1 cellular context compared by ENCODE assay signal in genomic region chr9:136944519-136945332, GRCh38.
TF ChIP-seq lines count a peak whose summit lies in the region.

C8G (plus strand) TSS chr9:136945243; CDS start chr9:136945321, 78 bp downstream.
A gene with protein sequence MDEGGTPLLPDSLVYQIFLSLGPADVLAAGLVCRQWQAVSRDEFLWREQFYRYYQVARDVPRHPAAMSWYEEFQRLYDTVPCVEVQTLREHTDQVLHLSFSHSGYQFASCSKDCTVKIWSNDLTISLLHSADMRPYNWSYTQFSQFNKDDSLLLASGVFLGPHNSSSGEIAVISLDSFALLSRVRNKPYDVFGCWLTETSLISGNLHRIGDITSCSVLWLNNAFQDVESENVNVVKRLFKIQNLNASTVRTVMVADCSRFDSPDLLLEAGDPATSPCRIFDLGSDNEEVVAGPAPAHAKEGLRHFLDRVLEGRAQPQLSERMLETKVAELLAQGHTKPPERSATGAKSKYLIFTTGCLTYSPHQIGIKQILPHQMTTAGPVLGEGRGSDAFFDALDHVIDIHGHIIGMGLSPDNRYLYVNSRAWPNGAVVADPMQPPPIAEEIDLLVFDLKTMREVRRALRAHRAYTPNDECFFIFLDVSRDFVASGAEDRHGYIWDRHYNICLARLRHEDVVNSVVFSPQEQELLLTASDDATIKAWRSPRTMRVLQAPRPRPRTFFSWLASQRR (minus strand): TSS chr9:136944738. CDS start chr9:136944083, 655 bp downstream.

TF ChIP-seq in K562, 482 proteins besides CTCF, POLR2A, EP300 and RAD21 (continued from another document and continues in another):
- TF ChIP-seq AFF4 (CRISPR knock-in tag; IDR thresholded peaks at IDR 0.05): peak; percentile 63; the same call in 1 of the 2 replicates
- peak; percentile 44 for TF ChIP-seq TBP (optimal IDR thresholded peaks at IDR 0.05; ENCODE audit: low read depth, low read length)
- peak; percentile 19 for TF ChIP-seq RBBP5 (IDR thresholded peaks at IDR 0.05; ENCODE audit: borderline replicate concordance, insufficient read depth, low read length, poor library complexity, severe bottlenecking)
- 0 out of 2 replicates have a peak, but pooled peaks have one; percentile 15 for TF ChIP-seq DMBX1 (CRISPR knock-in tag; IDR thresholded peaks at IDR 0.05; ENCODE audit: borderline replicate concordance)
- no peak for TF ChIP-seq HNRNPUL1 (IDR thresholded peaks at IDR 0.05; ENCODE audit: low read length)
- TF ChIP-seq GATAD2A (IDR thresholded peaks at IDR 0.05): 0 out of 2 replicates have a peak, but pooled peaks have one; percentile 38
- peak; percentile 39; the same call in 1 of the 2 replicates for TF ChIP-seq MEF2A (IDR thresholded peaks at IDR 0.05; ENCODE audit: control insufficient read depth, low read depth, low read length)
- peak; percentile 52 for TF ChIP-seq GMEB1 (CRISPR knock-in tag; IDR thresholded peaks at IDR 0.05)
- no peak for TF ChIP-seq ZNF24 (IDR thresholded peaks at IDR 0.05)
- TF ChIP-seq, protein P1, sequence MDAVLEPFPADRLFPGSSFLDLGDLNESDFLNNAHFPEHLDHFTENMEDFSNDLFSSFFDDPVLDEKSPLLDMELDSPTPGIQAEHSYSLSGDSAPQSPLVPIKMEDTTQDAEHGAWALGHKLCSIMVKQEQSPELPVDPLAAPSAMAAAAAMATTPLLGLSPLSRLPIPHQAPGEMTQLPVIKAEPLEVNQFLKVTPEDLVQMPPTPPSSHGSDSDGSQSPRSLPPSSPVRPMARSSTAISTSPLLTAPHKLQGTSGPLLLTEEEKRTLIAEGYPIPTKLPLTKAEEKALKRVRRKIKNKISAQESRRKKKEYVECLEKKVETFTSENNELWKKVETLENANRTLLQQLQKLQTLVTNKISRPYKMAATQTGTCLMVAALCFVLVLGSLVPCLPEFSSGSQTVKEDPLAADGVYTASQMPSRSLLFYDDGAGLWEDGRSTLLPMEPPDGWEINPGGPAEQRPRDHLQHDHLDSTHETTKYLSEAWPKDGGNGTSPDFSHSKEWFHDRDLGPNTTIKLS (IDR thresholded peaks at IDR 0.05; ENCODE audit: borderline replicate concordance, low read depth): no peak; the same call in 1 of the 2 replicates
- TF ChIP-seq CBX1 (IDR thresholded peaks at IDR 0.05; ENCODE audit: low read depth): peak; percentile 60; the same call in 1 of the 2 replicates
- peak; percentile 87 for TF ChIP-seq CXXC5 (CRISPR knock-in tag; IDR thresholded peaks at IDR 0.05)
- TF ChIP-seq HNRNPK (IDR thresholded peaks at IDR 0.05; ENCODE audit: low read depth, low read length, poor library complexity, severe bottlenecking): peak; percentile 13
- TF ChIP-seq RBM14 (IDR thresholded peaks at IDR 0.05; ENCODE audit: borderline replicate concordance, insufficient read depth, low read depth, low read length): no peak
- peak; percentile 52; the same call in 1 of the 2 replicates for TF ChIP-seq NR2C1 (IDR thresholded peaks at IDR 0.05)
- TF ChIP-seq NR2C1 (tag; IDR thresholded peaks at IDR 0.05): peak; percentile 68; the same call in 1 of the 2 replicates
- TF ChIP-seq GTF3C2 (IDR thresholded peaks at IDR 0.05; ENCODE audit: borderline replicate concordance, extremely low read depth, insufficient read length): peak; percentile 94
- peak in 1 of 2 experiments; percentile 39; a peak in 1 of 4 replicates for TF ChIP-seq TRIM24 (IDR thresholded peaks at IDR 0.05)
- TF ChIP-seq POLR2H (tag; IDR thresholded peaks at IDR 0.05; ENCODE audit: low read depth): no peak
- peak; percentile 24; the same call in 1 of the 2 replicates for TF ChIP-seq RHOXF2B (CRISPR knock-in tag; conservative IDR thresholded peaks at IDR 0.05)
- TF ChIP-seq ZMIZ1 (IDR thresholded peaks at IDR 0.05; ENCODE audit: low read depth in 2 of 2, low read length in 2 of 2): peak in 1 of 2 experiments; percentile 96; a peak in 3 of 4 replicates
- TF ChIP-seq FOXK1 (CRISPR knock-in tag; IDR thresholded peaks at IDR 0.05; ENCODE audit: borderline replicate concordance): 0 out of 2 replicates have a peak, but pooled peaks have one; percentile 41
- TF ChIP-seq EHMT2 (IDR thresholded peaks at IDR 0.05): peak; percentile 52; the same call in 1 of the 2 replicates
- TF ChIP-seq, protein P2, sequence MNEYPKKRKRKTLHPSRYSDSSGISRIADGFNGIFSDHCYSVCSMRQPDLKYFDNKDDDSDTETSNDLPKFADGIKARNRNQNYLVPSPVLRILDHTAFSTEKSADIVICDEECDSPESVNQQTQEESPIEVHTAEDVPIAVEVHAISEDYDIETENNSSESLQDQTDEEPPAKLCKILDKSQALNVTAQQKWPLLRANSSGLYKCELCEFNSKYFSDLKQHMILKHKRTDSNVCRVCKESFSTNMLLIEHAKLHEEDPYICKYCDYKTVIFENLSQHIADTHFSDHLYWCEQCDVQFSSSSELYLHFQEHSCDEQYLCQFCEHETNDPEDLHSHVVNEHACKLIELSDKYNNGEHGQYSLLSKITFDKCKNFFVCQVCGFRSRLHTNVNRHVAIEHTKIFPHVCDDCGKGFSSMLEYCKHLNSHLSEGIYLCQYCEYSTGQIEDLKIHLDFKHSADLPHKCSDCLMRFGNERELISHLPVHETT (CRISPR knock-in tag; conservative IDR thresholded peaks at IDR 0.05 in 1 of 2, IDR thresholded peaks at IDR 0.05 in 1 of 2): peak in 1 of 2 experiments; percentile 98; a peak in 2 of 4 replicates
- TF ChIP-seq XRCC5 (IDR thresholded peaks at IDR 0.05; ENCODE audit: low read depth, low read length): peak; percentile 95
- TF ChIP-seq SREBF2 (CRISPR knock-in tag; IDR thresholded peaks at IDR 0.05): no peak
- peak; percentile 92 for TF ChIP-seq GABPA (tag; conservative IDR thresholded peaks at IDR 0.05; ENCODE audit: low read depth)
- TF ChIP-seq ZFP1 (CRISPR knock-in tag; IDR thresholded peaks at IDR 0.05): no peak
- TF ChIP-seq SMAD3 (CRISPR knock-in tag; conservative IDR thresholded peaks at IDR 0.05): peak; percentile 83; the same call in 1 of the 2 replicates
- TF ChIP-seq ILK (tag; IDR thresholded peaks at IDR 0.05; ENCODE audit: borderline replicate concordance, low read depth): no peak
- TF ChIP-seq JUN (IDR thresholded peaks at IDR 0.05; ENCODE audit: borderline replicate concordance, low read depth, low read length): peak; percentile 55; the same call in 1 of the 2 replicates
- TF ChIP-seq JUN (CRISPR knock-in tag; IDR thresholded peaks at IDR 0.05; ENCODE audit: borderline replicate concordance): no peak
- 0 out of 2 replicates have a peak, but pooled peaks have one; percentile 20 for TF ChIP-seq KLF16 (IDR thresholded peaks at IDR 0.05)
- TF ChIP-seq HMGXB4 (CRISPR knock-in tag; IDR thresholded peaks at IDR 0.05): peak; percentile 12; the same call in 1 of the 2 replicates
- peak; percentile 72; the same call in 1 of the 2 replicates for TF ChIP-seq FOXJ2 (tag; IDR thresholded peaks at IDR 0.05)
- TF ChIP-seq HLTF (IDR thresholded peaks at IDR 0.05): peak; percentile 75; the same call in 1 of the 2 replicates
- TF ChIP-seq, protein P3, sequence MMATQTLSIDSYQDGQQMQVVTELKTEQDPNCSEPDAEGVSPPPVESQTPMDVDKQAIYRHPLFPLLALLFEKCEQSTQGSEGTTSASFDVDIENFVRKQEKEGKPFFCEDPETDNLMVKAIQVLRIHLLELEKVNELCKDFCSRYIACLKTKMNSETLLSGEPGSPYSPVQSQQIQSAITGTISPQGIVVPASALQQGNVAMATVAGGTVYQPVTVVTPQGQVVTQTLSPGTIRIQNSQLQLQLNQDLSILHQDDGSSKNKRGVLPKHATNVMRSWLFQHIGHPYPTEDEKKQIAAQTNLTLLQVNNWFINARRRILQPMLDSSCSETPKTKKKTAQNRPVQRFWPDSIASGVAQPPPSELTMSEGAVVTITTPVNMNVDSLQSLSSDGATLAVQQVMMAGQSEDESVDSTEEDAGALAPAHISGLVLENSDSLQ (IDR thresholded peaks at IDR 0.05): peak; percentile 24; the same call in 1 of the 2 replicates
- TF ChIP-seq ZNF644 (tag; IDR thresholded peaks at IDR 0.05; ENCODE audit: low read depth): 0 out of 2 replicates have a peak, but pooled peaks have one; percentile 41
